Comparison of ENCODE assay signal across 8 cellular contexts in genomic region chr19:57321164-57321563, GRCh38. TPM values are rescaled to one million over a fixed set of nuclear protein-coding genes. Genes with fewer than 3 reads are reported as not detected.
DNase-seq lines count a peak whose midpoint lies in the region; ATAC-seq and TF ChIP-seq lines count a peak whose summit lies in the region.

No MANE protein-coding gene starts in this region.

- ATAC-seq in Panc1: no peak

- H3K4me3 ChIP-seq in GM12875 (ENCODE audit: low read depth, low read length) (peak overlapping the region; percentile 86), Panc1 (ENCODE audit: low read depth in 2 of 2, low read length in 2 of 2) (peak overlapping the region; percentile 71 to 79), prostate gland (peak overlapping the region; percentile 72 to 84)

- H3K27ac ChIP-seq in Panc1 (ENCODE audit: low read length): peak overlapping the region; percentile 88
- H3K27ac ChIP-seq in prostate gland: no peak overlapping the region

- POLR2A ChIA-PET in Panc1 (lab: Charles Lee): interaction anchor here (0.6 kb wide), 2 partner anchors 11 to 50 kb away, joined by 4 read pairs; no protein-coding TSS in a partner anchor

- TF ChIP-seq CTCF in GM12875 (IDR thresholded peaks at IDR 0.05; ENCODE audit: borderline replicate concordance, insufficient read depth, low read depth, low read length) (no peak), Panc1 (IDR thresholded peaks at IDR 0.05) (no peak), prostate gland (IDR thresholded peaks at IDR 0.05) (no peak)

- BruUV-seq in Panc1 (replicated peaks; lab: Mats Ljungman, UMichigan): TSS peak; percentile 78

- in situ Hi-C loops in Panc1 (cut with HindIII; ENCODE audit: low pct_unique_long_range_greater_than_20kb, low sequenced_read_pairs): no loop called here

- intact Hi-C loops in Panc1 (cut with micrococcal nuclease; ENCODE audit: unreplicated experiment): no loop called here
- intact Hi-C loops in prostate gland (cut with DNase I): no loop called here

- H3K9me3 ChIP-seq in Panc1 (ENCODE audit: control insufficient read depth, insufficient read depth, low read depth, low read length): no peaks in the 10 kb centered on the region
- H3K9me3 ChIP-seq in prostate gland: no peaks in the 10 kb centered on the region

- DNase-seq in Panc1 (ENCODE audit: low read depth, low spot score) (no peak), erythroblast (lab: John Stamatoyannopoulos, UW) (peak; percentile 44 to 58), prostate gland (ENCODE audit: low spot score) (no peak), midbrain (lab: John Stamatoyannopoulos, UW) (no peak), SHP77 (lab: John Stamatoyannopoulos, UW) (no peak), DMS114 treated with DMSO at 0.1 percent for 48 hours (lab: John Stamatoyannopoulos, UW; ENCODE audit: unreplicated experiment) (no peak), NCI-H2227 (lab: John Stamatoyannopoulos, UW; ENCODE audit: unreplicated experiment) (no peak)

- H3K27me3 ChIP-seq in Panc1 (ENCODE audit: control insufficient read depth, insufficient read depth, low read length) (peaks cover 3% of the 10 kb centered on the region; the same call in 1 of the 2 replicates), prostate gland (replicated peaks; ENCODE audit: insufficient read depth) (no peaks in the 10 kb centered on the region)

- H3K4me1 ChIP-seq in Panc1 (ENCODE audit: control insufficient read depth, insufficient read depth, low read length): peaks cover 11% of the 10 kb centered on the region
- peaks cover 7% of the 10 kb centered on the region for H3K4me1 ChIP-seq in prostate gland (replicated peaks)

- no peak for TF ChIP-seq POLR2A in erythroblast (IDR thresholded peaks at IDR 0.05; ENCODE audit: low read length)
- no peak for TF ChIP-seq POLR2A in prostate gland (IDR thresholded peaks at IDR 0.05)

- 33% methylated on average over 8 of the region's 8 CpGs for WGBS in prostate gland

- CTCF ChIA-PET in Panc1 (lab: Charles Lee): no interaction called here

- H3K36me3 ChIP-seq in Panc1 (ENCODE audit: control insufficient read depth, insufficient read depth, low read length): peaks cover 5% of the 10 kb centered on the region
- peaks cover 3 to 23% of the 10 kb centered on the region in 2 donors for H3K36me3 ChIP-seq in prostate gland

RNA-seq across cellular contexts. Expression of gene ZNF543, which starts 0.9 kb away (rescaled TPM):
- total RNA-seq in Panc1 (2021; ENCODE audit: unreplicated experiment): 10.8 TPM
- polyA plus RNA-seq in Panc1 (2012; ENCODE audit: insufficient read length): 1.5 TPM
- 10 to 100 TPM; 10.8 to 15.3 TPM for total RNA-seq in prostate gland

RNA-seq across cellular contexts. Expression of gene ZNF304, which starts 29.9 kb away (rescaled TPM):
- total RNA-seq in Panc1 (2021; ENCODE audit: unreplicated experiment) (10.8 TPM), prostate gland (10 to 100 TPM; 11.9 to 13.2 TPM)
- 6.0 TPM for polyA plus RNA-seq in Panc1 (2012; ENCODE audit: insufficient read length)

RNA-seq across cellular contexts. Expression of gene ZNF460, which starts 40.9 kb away (rescaled TPM):
- total RNA-seq in Panc1 (2021; ENCODE audit: unreplicated experiment) (76.3 TPM), prostate gland (10 to 100 TPM; 56.3 to 68.4 TPM)
- polyA plus RNA-seq in Panc1 (2012; ENCODE audit: insufficient read length): 1.5 TPM

RNA-seq across cellular contexts. Expression of gene TRAPPC2B, which starts 42.2 kb away (rescaled TPM):
- total RNA-seq in Panc1 (2021; ENCODE audit: unreplicated experiment) (15.1 TPM), prostate gland (10 to 100 TPM; 14.0 to 24.7 TPM)
- polyA plus RNA-seq in Panc1 (2012; ENCODE audit: insufficient read length): 23.4 TPM

RNA-seq across cellular contexts. Expression of gene ZNF547, which starts 42.2 kb away (rescaled TPM):
- total RNA-seq in Panc1 (2021; ENCODE audit: unreplicated experiment): 4.1 TPM
- polyA plus RNA-seq in Panc1 (2012; ENCODE audit: insufficient read length): 3.8 TPM
- total RNA-seq in prostate gland: 1 to 10 TPM; 4.3 to 8.2 TPM

Comparison
In these comparisons a context has a peak if more than half of its experiments do, and no peak if none do; other contexts are left out.
1. DNase-seq: peak in erythroblast (2 of 2); none in Panc1 (single experiment), prostate gland (single experiment), midbrain (single experiment), SHP77 (0 of 2), DMS114 treated with DMSO at 0.1 percent for 48 hours (single experiment) and NCI-H2227 (single experiment).
2. Peak in every context shown above with its lines, with median percentiles within 50 percentile points of each other: H3K4me3 ChIP-seq.